In genomic region chr22:39956932-39957664, GRCh38 we compare ENCODE assay signal across 10 cellular contexts. TPM values are rescaled to one million over a fixed set of nuclear protein-coding genes. Genes with fewer than 3 reads are reported as not detected.
A peak's percentile ranks its signal among the peaks of the same experiment; 100 is the strongest.
DNase-seq lines count a peak whose midpoint lies in the region; FAIRE-seq and TF ChIP-seq lines count a peak whose summit lies in the region.
"Had no signal": no experiment of that assay in that cellular context is flagged by ENCODE, and none has a peak within 500 bp of the region (broad histone marks: within the 10 kb centered on the region; RNA-seq: fewer than 3 reads in every experiment).

No MANE protein-coding gene starts in this region.

- H3K4me1 Mint-ChIP-seq in immature natural killer cell: peaks cover 75 to 84% of the 10 kb centered on the region in 2 donors

- peaks cover 10% of the 10 kb centered on the region for H3K4me1 ChIP-seq in DOHH2 (ENCODE audit: control insufficient read depth, low read length)

- peaks cover 39% of the 10 kb centered on the region for H3K27me3 ChIP-seq in DOHH2 (ENCODE audit: control insufficient read depth, low read length)

- H3K36me3 ChIP-seq in DOHH2 (ENCODE audit: control insufficient read depth, low read length): no peaks in the 10 kb centered on the region
- H3K36me3 ChIP-seq: heart right ventricle had no signal

- H3K9me3 ChIP-seq in DOHH2 (ENCODE audit: control insufficient read depth, insufficient read depth, low read length): no peaks in the 10 kb centered on the region
- H3K9me3 ChIP-seq: heart right ventricle had no signal

- peak; percentile 84 for FAIRE-seq in GM19239 (lab: Jason Lieb, UNC)

- no peaks in the 10 kb centered on the region for H3K9me2 ChIP-seq in DOHH2 (replicated peaks; ENCODE audit: control insufficient read depth, low read length)

- no peak overlapping the region for H3K27ac ChIP-seq in DOHH2 (ENCODE audit: low read depth, low read length)
- H3K27ac ChIP-seq: heart right ventricle had no signal

- H3K36me3 Mint-ChIP-seq in immature natural killer cell: peaks cover 36 to 58% (median 40%) of the 10 kb centered on the region in 3 donors

- no peaks in the 10 kb centered on the region for H3K79me2 ChIP-seq in DOHH2 (ENCODE audit: control insufficient read depth, low read length)

- no peaks in the 10 kb centered on the region for H3K9me3 Mint-ChIP-seq in immature natural killer cell
- H3K9me3 Mint-ChIP-seq: activated T-helper 2 cell treated with anti-CD3 and anti-CD28 coated beads, Interferon-gamma antibody, Interleukin-2, Interleukin-4, amounts not matched to agents 10 μg/mL and 5 μg/mL and 100 μg/mL, durations not matched to agents 14 hours and 24 hours and 36 hours had no signal

- peak overlapping the region; percentile 14 to 86 (median 74) for H3K27ac Mint-ChIP-seq in immature natural killer cell
- H3K27ac Mint-ChIP-seq: activated T-helper 2 cell treated with anti-CD3 and anti-CD28 coated beads, Interferon-gamma antibody, Interleukin-2, Interleukin-4, amounts not matched to agents 10 μg/mL and 5 μg/mL and 100 μg/mL, durations not matched to agents 14 hours and 24 hours and 36 hours had no signal

- no peak for TF ChIP-seq CTCF in DOHH2 (IDR thresholded peaks at IDR 0.05; ENCODE audit: low read depth, low read length, poor library complexity, severe bottlenecking)

- peaks cover 0 to 4% (median 2%) of the 10 kb centered on the region in 3 donors for H3K27me3 Mint-ChIP-seq in immature natural killer cell (ENCODE audit: low read depth in 3 of 3)

- H3K4me3 Mint-ChIP-seq in immature natural killer cell: peak overlapping the region; percentile 25 to 46 (median 34)

- peak overlapping the region; percentile 29; the same call in 1 of the 2 replicates for H3K4me2 ChIP-seq in DOHH2 (ENCODE audit: low read length)

- DNase-seq in GM19239 (ENCODE audit: insufficient read length, low spot score) (peak; percentile 28), NOMO-1 treated with dmso at 0.1 percent for 144 hours (lab: John Stamatoyannopoulos, UW; ENCODE audit: unreplicated experiment) (peak; percentile 73), immature natural killer cell (peak in 1 of 3 donors; percentile 20), GM03348 (ENCODE audit: low spot score) (no peak), DMS153 (lab: John Stamatoyannopoulos, UW) (no peak), NCI-H526 (lab: John Stamatoyannopoulos, UW) (no peak)
- DNase-seq: heart right ventricle, NCI-H82 had no signal

- 0 out of 2 replicates have a peak overlapping the region, but pooled peaks have one; percentile 12 for H3K4me3 ChIP-seq in DOHH2 (ENCODE audit: low read length)
- H3K4me3 ChIP-seq: heart right ventricle had no signal

- H4K20me1 ChIP-seq in DOHH2 (ENCODE audit: control insufficient read depth, insufficient read depth, low read depth, low read length): no peaks in the 10 kb centered on the region

- no peaks in the 10 kb centered on the region for H3F3A ChIP-seq in DOHH2 (ENCODE audit: control insufficient read depth, insufficient read depth)

RNA-seq across cellular contexts. Expression of gene TMA7B, which starts 3.1 kb away (rescaled TPM):
- 1 to 10 TPM in 2 of 3 donors, not detected in 1; 1.4 to 2.1 TPM for polyA plus RNA-seq in immature natural killer cell
- polyA plus RNA-seq: heart right ventricle had no signal

RNA-seq across cellular contexts. Expression of gene FAM83F, which starts 37.7 kb away (rescaled TPM):
- not detected for polyA plus RNA-seq in immature natural killer cell

RNA-seq across cellular contexts. Expression of gene GRAP2, which starts 56.2 kb away (rescaled TPM):
- polyA plus RNA-seq in immature natural killer cell: 10 to 100 TPM; 41.7 to 67.5 (median 46.0) TPM

Comparison
In these comparisons a context has a peak if more than half of its experiments do, and no peak if none do; other contexts are left out.
1. DNase-seq: peak in GM19239 (single experiment) and NOMO-1 treated with dmso at 0.1 percent for 144 hours (single experiment); none in GM03348 (single experiment), DMS153 (single experiment) and NCI-H526 (0 of 2).